In the genomic region with DNA sequence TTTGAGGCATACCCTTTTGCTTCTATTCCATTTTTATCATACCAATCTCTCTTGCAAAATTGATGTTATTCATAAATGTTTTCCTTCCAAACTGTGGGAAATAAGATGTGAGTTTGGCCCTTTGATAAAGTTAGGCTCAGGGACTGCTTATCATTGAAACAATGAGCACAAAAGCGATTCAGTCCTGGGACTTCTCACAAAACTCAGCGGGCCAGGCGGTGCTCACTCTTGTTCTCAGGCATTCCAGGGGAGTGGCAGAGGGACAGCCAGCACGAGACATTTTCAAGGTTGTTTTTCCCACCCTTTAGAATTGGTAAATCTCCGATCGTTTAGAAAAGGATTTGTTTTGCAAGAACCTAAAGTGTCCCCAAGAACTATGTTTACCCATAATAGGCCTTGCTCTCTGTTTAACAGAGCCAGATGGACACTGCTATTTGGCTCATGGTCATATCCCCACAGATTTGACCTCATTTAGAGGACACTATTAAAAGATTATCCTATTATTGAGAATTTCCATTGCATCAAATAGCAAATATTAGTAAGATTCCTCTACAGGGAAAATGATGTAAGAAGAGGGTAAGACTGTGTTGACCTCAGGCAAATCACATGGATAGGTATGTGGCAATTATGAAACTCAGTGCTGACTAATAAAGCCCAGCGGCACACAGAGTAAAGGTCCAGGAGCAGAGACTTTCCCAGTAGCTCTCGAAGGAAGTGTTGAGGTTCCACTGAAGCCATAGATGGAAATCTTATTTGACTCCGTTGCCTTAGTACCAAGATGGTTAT, we compare ENCODE assay signal across 10 cellular contexts.
DNase-seq lines count a peak whose midpoint lies in the region; ATAC-seq and TF ChIP-seq lines count a peak whose summit lies in the region.
"Had no signal": no experiment of that assay in that cellular context is flagged by ENCODE, and none has a peak within 500 bp of the region (broad histone marks: within the 10 kb centered on the region; RNA-seq: fewer than 3 reads in every experiment).

No MANE protein-coding gene starts in this region.

- H3K4me1 ChIP-seq in A673 (ENCODE audit: insufficient read depth, low read length, poor library complexity, severe bottlenecking): no peaks in the 10 kb centered on the region

- H3K36me3 Mint-ChIP-seq in central memory CD8-positive, alpha-beta T cell (ENCODE audit: insufficient read depth): peaks cover 11% of the 10 kb centered on the region

- DNase-seq in AG20443 (ENCODE audit: low spot score): peak; percentile 73
- DNase-seq in M059J (ENCODE audit: low read depth): peak; percentile 88
- DNase-seq in central memory CD8-positive, alpha-beta T cell (ENCODE audit: low spot score in 2 of 2): no peak
- DNase-seq in lung microvascular endothelial cell (ENCODE audit: low read depth in 2 of 2): peak; percentile 36 to 44
- no peak for DNase-seq in stimulated activated CD4-positive, alpha-beta T cell treated with anti-CD3 and anti-CD28 coated beads, Interleukin-4, amount 100 ng/mL, for 24 hours
- no peak for DNase-seq in NCI-H526 treated with DMSO at 0.1 percent for 48 hours (lab: John Stamatoyannopoulos, UW)
- DNase-seq in A673 (ENCODE audit: low spot score): no peak
- DNase-seq in NCI-H748 treated with DMSO at 0.1 percent for 48 hours (lab: John Stamatoyannopoulos, UW): no peak
- DNase-seq: activated T-cell treated with anti-CD3 and anti-CD28 coated beads for 4 hours, NCI-H526 had no signal

- POLR2A ChIA-PET in A673 (lab: Charles Lee; ENCODE audit: low non-redundant PET): no interaction called here

- H3K4me3 Mint-ChIP-seq in central memory CD8-positive, alpha-beta T cell: peak overlapping the region; percentile 7

- H3K27ac ChIP-seq in A673 (ENCODE audit: low read depth, low read length, poor library complexity, severe bottlenecking): no peak overlapping the region

- TF ChIP-seq CTCF in A673 (conservative IDR thresholded peaks at IDR 0.05; ENCODE audit: low read depth, low read length): no peak

- ATAC-seq in central memory CD8-positive, alpha-beta T cell (replicated peaks; ENCODE audit: extremely low read depth, poor library complexity, severe bottlenecking): no peak

- no TSS peak for BruUV-seq in A673 (replicated peaks; lab: Mats Ljungman, UMichigan)

- peaks cover 12% of the 10 kb centered on the region for H3K27me3 Mint-ChIP-seq in central memory CD8-positive, alpha-beta T cell

- no peaks in the 10 kb centered on the region for H3K27me3 ChIP-seq in A673 (replicated peaks; ENCODE audit: insufficient read depth, low read depth, low read length, poor library complexity)

- CTCF ChIA-PET in A673 (lab: Charles Lee): no interaction called here

- peaks cover 6% of the 10 kb centered on the region for H3K4me1 Mint-ChIP-seq in central memory CD8-positive, alpha-beta T cell

- no peak overlapping the region for H3K4me3 ChIP-seq in A673 (ENCODE audit: low read depth, low read length, poor library complexity, severe bottlenecking)

- intact Hi-C loops in A673 (cut with micrococcal nuclease; ENCODE audit: unreplicated experiment): no loop called here

- no peaks in the 10 kb centered on the region for H3K36me3 ChIP-seq in A673 (ENCODE audit: insufficient read depth, low read length, poor library complexity, severe bottlenecking)

- H3K9me3 Mint-ChIP-seq in central memory CD8-positive, alpha-beta T cell: peaks cover 6% of the 10 kb centered on the region

- peak overlapping the region; percentile 62 for H3K27ac Mint-ChIP-seq in central memory CD8-positive, alpha-beta T cell (ENCODE audit: low read depth)

- no peaks in the 10 kb centered on the region for H3K9me3 ChIP-seq in A673 (ENCODE audit: low read depth, low read length, poor library complexity, severe bottlenecking)

Comparison
In these comparisons a context has a peak if more than half of its experiments do, and no peak if none do; other contexts are left out.
1. DNase-seq: peak in AG20443 (single experiment), M059J (single experiment) and lung microvascular endothelial cell (2 of 2); none in central memory CD8-positive, alpha-beta T cell (0 of 2), stimulated activated CD4-positive, alpha-beta T cell treated with anti-CD3 and anti-CD28 coated beads, Interleukin-4, amount 100 ng/mL, for 24 hours (single experiment), NCI-H526 treated with DMSO at 0.1 percent for 48 hours (single experiment), A673 (single experiment) and NCI-H748 treated with DMSO at 0.1 percent for 48 hours (single experiment).